In genomic region chr14:104383931-104384775, GRCh38 we compare ENCODE assay signal across 1 cellular context.
TF ChIP-seq lines count a peak whose summit lies in the region.

No MANE protein-coding gene starts in this region.

TF ChIP-seq in GM23338, 12 proteins besides CTCF, POLR2A, EP300 and RAD21 (continued from another document):
- TF ChIP-seq ETS1 (IDR thresholded peaks at IDR 0.05) (no peak), REST (IDR thresholded peaks at IDR 0.05; ENCODE audit: unreplicated experiment) (no peak), ZNF331 (CRISPR knock-in tag; IDR thresholded peaks at IDR 0.05; ENCODE audit: low read depth) (no peak), ZNF114 (CRISPR knock-in tag; IDR thresholded peaks at IDR 0.05) (no peak), JUNB (IDR thresholded peaks at IDR 0.05; ENCODE audit: unreplicated experiment) (no peak), EZH2phosphoT487 (IDR thresholded peaks at IDR 0.05; ENCODE audit: unreplicated experiment) (no peak), CREB1 (CRISPR knock-in tag; IDR thresholded peaks at IDR 0.05; ENCODE audit: low read depth) (no peak)
